ENCODE assay signal across 17 cellular contexts in the genomic region with DNA sequence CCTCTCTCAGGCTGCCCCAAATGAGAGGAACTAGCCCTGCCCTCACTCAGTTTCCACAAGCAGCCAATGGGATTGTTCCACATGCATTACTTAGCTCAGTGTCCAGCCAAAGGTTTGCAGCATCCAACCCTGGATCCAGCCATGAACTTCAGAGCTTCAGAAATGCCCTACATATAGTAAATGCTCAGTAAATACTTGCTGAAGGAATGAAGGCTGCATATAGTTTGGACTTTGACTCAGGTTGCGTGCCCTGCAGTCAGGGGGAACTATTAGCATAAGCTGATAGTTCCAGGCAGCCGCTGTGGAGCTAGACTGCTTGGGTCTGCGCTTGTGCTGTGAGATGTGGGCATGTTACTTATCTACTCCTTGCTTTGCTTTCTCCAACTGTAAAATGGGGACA.
"Had no signal": no experiment of that assay in that cellular context is flagged by ENCODE, and none has a peak within 500 bp of the region (broad histone marks: within the 10 kb centered on the region; RNA-seq: fewer than 3 reads in every experiment).

No MANE protein-coding gene starts in this region.

- H3K9me3 Mint-ChIP-seq: naive thymus-derived CD8-positive, alpha-beta T cell; neural crest cell; stimulated activated effector memory CD8-positive, alpha-beta T cell treated with anti-CD3 and anti-CD28 coated beads, Interleukin-12 subunit alpha, Interleukin-12 subunit beta, amount 100 ng/mL, for 72 hours; type B pancreatic cell had no signal

- H3K27me3 ChIP-seq: dorsolateral prefrontal cortex, heart left ventricle, suprapubic skin, thyroid gland had no signal

- H3K27ac ChIP-seq: coronary artery, dorsolateral prefrontal cortex, heart left ventricle, suprapubic skin, thyroid gland had no signal

- DNase-seq: effector CD8-positive, alpha-beta T cell; heart left ventricle; hypothalamus; mucosa of descending colon; naive thymus-derived CD8-positive, alpha-beta T cell; right cardiac atrium; stimulated activated CD4-positive, alpha-beta T cell treated with anti-CD3 and anti-CD28 coated beads, Interleukin-2, amount 100 ng/mL, for 48 hours; stimulated activated CD8-positive, alpha-beta memory T cell treated with anti-CD3 and anti-CD28 coated beads, Interleukin-4, amount 100 ng/mL, for 48 hours; stimulated activated naive CD8-positive, alpha-beta T cell treated with anti-CD3 and anti-CD28 coated beads, Interleukin-15, Interleukin-2, amounts not matched to agents 100 U/mL and 50 U/mL, for 24 hours had no signal

- H3K4me3 Mint-ChIP-seq: naive thymus-derived CD8-positive, alpha-beta T cell; neural crest cell; stimulated activated effector memory CD8-positive, alpha-beta T cell treated with anti-CD3 and anti-CD28 coated beads, Interleukin-12 subunit alpha, Interleukin-12 subunit beta, amount 100 ng/mL, for 72 hours; type B pancreatic cell had no signal

- ATAC-seq: heart left ventricle; naive thymus-derived CD8-positive, alpha-beta T cell; right cardiac atrium; stimulated activated effector memory CD8-positive, alpha-beta T cell treated with anti-CD3 and anti-CD28 coated beads, Interleukin-12 subunit alpha, Interleukin-12 subunit beta, amount 100 ng/mL, for 72 hours; stimulated activated naive CD8-positive, alpha-beta T cell treated with anti-CD3 and anti-CD28 coated beads, Interleukin-15, Interleukin-2, amounts not matched to agents 100 U/mL and 50 U/mL, for 24 hours had no signal

- H3K4me3 ChIP-seq: coronary artery, dorsolateral prefrontal cortex, heart left ventricle, mucosa of descending colon, smooth muscle cell, suprapubic skin, thyroid gland had no signal

- H3K4me1 Mint-ChIP-seq: naive thymus-derived CD8-positive, alpha-beta T cell; stimulated activated effector memory CD8-positive, alpha-beta T cell treated with anti-CD3 and anti-CD28 coated beads, Interleukin-12 subunit alpha, Interleukin-12 subunit beta, amount 100 ng/mL, for 72 hours had no signal

- H3K36me3 Mint-ChIP-seq: naive thymus-derived CD8-positive, alpha-beta T cell; stimulated activated effector memory CD8-positive, alpha-beta T cell treated with anti-CD3 and anti-CD28 coated beads, Interleukin-12 subunit alpha, Interleukin-12 subunit beta, amount 100 ng/mL, for 72 hours; type B pancreatic cell had no signal

- H3K9me3 ChIP-seq: mucosa of descending colon, suprapubic skin, thyroid gland had no signal

- H3K4me2 ChIP-seq: smooth muscle cell had no signal

- H3K27ac Mint-ChIP-seq: naive thymus-derived CD8-positive, alpha-beta T cell; stimulated activated effector memory CD8-positive, alpha-beta T cell treated with anti-CD3 and anti-CD28 coated beads, Interleukin-12 subunit alpha, Interleukin-12 subunit beta, amount 100 ng/mL, for 72 hours; type B pancreatic cell had no signal

- H3K36me3 ChIP-seq: heart left ventricle, suprapubic skin, thyroid gland had no signal
